In the genomic region with DNA sequence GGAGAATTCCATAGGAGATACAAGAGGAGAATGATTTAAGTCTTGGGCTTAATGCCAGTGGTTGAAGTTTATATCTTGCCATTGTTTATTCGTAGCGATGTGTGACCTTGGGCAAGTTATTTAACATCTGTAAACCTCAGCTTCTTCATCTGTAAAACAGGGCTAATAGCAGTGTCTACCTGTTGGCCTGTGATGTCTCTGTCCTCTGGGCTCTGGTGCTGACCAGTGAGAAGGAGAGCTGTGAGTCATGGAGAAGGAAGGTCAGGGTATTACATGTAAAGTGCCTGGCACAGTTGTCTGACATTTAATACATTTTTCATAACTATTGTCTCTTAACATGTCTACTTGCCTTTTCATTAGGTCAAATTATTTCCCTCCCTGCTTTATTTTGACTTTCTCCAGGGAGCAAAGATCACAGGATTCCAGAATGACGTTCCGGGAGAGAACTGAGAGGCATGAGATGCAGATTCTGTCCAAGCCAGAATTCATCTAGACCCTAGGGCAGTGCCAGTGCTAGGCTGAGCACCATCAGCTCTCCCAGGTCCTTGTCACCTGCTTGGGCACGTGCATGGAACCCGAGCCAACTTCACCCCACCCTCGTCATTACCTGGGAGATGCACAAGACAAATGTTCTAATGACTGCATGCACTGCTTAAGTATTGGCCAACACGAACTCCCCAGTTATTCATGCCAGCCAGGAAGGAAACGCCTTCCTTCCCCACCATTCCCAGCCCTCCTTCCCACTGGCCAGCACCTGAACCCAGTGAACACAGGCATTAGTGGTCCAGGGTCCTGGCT, we compare ENCODE assay signal across 1 cellular context.
TF ChIP-seq lines count a peak whose summit lies in the region.

No MANE protein-coding gene starts in this region.

TF ChIP-seq in GM12878, 131 proteins besides CTCF, POLR2A, EP300 and RAD21 (continued from another document):
- TF ChIP-seq, protein P1, sequence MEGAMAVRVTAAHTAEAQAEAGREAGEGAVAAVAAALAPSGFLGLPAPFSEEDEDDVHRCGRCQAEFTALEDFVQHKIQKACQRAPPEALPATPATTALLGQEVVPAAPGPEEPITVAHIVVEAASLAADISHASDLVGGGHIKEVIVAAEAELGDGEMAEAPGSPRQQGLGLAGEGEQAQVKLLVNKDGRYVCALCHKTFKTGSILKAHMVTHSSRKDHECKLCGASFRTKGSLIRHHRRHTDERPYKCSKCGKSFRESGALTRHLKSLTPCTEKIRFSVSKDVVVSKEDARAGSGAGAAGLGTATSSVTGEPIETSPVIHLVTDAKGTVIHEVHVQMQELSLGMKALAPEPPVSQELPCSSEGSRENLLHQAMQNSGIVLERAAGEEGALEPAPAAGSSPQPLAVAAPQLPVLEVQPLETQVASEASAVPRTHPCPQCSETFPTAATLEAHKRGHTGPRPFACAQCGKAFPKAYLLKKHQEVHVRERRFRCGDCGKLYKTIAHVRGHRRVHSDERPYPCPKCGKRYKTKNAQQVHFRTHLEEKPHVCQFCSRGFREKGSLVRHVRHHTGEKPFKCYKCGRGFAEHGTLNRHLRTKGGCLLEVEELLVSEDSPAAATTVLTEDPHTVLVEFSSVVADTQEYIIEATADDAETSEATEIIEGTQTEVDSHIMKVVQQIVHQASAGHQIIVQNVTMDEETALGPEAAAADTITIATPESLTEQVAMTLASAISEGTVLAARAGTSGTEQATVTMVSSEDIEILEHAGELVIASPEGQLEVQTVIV (IDR thresholded peaks at IDR 0.05; ENCODE audit: borderline replicate concordance, partially characterized antibody), result no peak
- TF ChIP-seq BHLHE40 (IDR thresholded peaks at IDR 0.05; ENCODE audit: borderline replicate concordance in 1 of 2, low read depth in 2 of 2, low read length in 1 of 2) (0 out of 4 replicates have a peak, but pooled peaks of 1 of the 2 experiments have one; percentile 16), NRF1 (conservative IDR thresholded peaks at IDR 0.05; ENCODE audit: low read depth, low read length) (no peak), DPF2 (IDR thresholded peaks at IDR 0.05) (no peak), NBN (IDR thresholded peaks at IDR 0.05) (no peak), SRF (IDR thresholded peaks at IDR 0.05; ENCODE audit: low read depth in 2 of 2, low read length in 2 of 2) (no peak), TCF12 (IDR thresholded peaks at IDR 0.05; ENCODE audit: low read depth, low read length) (no peak), NFIC (IDR thresholded peaks at IDR 0.05; ENCODE audit: low read depth, low read length) (no peak)
- TF ChIP-seq, protein P2, sequence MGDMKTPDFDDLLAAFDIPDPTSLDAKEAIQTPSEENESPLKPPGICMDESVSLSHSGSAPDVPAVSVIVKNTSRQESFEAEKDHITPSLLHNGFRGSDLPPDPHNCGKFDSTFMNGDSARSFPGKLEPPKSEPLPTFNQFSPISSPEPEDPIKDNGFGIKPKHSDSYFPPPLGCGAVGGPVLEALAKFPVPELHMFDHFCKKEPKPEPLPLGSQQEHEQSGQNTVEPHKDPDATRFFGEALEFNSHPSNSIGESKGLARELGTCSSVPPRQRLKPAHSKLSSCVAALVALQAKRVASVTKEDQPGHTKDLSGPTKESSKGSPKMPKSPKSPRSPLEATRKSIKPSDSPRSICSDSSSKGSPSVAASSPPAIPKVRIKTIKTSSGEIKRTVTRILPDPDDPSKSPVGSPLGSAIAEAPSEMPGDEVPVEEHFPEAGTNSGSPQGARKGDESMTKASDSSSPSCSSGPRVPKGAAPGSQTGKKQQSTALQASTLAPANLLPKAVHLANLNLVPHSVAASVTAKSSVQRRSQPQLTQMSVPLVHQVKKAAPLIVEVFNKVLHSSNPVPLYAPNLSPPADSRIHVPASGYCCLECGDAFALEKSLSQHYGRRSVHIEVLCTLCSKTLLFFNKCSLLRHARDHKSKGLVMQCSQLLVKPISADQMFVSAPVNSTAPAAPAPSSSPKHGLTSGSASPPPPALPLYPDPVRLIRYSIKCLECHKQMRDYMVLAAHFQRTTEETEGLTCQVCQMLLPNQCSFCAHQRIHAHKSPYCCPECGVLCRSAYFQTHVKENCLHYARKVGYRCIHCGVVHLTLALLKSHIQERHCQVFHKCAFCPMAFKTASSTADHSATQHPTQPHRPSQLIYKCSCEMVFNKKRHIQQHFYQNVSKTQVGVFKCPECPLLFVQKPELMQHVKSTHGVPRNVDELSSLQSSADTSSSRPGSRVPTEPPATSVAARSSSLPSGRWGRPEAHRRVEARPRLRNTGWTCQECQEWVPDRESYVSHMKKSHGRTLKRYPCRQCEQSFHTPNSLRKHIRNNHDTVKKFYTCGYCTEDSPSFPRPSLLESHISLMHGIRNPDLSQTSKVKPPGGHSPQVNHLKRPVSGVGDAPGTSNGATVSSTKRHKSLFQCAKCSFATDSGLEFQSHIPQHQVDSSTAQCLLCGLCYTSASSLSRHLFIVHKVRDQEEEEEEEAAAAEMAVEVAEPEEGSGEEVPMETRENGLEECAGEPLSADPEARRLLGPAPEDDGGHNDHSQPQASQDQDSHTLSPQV (IDR thresholded peaks at IDR 0.05), result no peak
